8 cellular contexts compared by ENCODE assay signal in genomic region chr5:10761842-10762165, GRCh38. TPM values are rescaled to one million over a fixed set of nuclear protein-coding genes. Genes with fewer than 3 reads are reported as not detected.
DNase-seq lines count a peak whose midpoint lies in the region; ATAC-seq and TF ChIP-seq lines count a peak whose summit lies in the region.

No MANE protein-coding gene starts in this region.

- H3K4me1 Mint-ChIP-seq in activated T-helper 1 cell treated with anti-CD3 and anti-CD28 coated beads, Interleukin-12 subunit alpha, Interleukin-12 subunit beta, Interleukin-2, Interleukin-4 antibody, amounts not matched to agents 30 ng/mL and 10 ng/mL and 1 ng/mL, durations not matched to agents 14 hours and 24 hours and 36 hours (ENCODE audit: low read depth) = peaks cover 45% of the 10 kb centered on the region

- H3K27ac ChIP-seq in subcutaneous abdominal adipose tissue (ENCODE audit: low read depth, low read length) = peak overlapping the region; percentile 74

- peak overlapping the region; percentile 68 for H3K4me3 Mint-ChIP-seq in activated T-helper 1 cell treated with anti-CD3 and anti-CD28 coated beads, Interleukin-12 subunit alpha, Interleukin-12 subunit beta, Interleukin-2, Interleukin-4 antibody, amounts not matched to agents 30 ng/mL and 10 ng/mL and 1 ng/mL, durations not matched to agents 14 hours and 24 hours and 36 hours

- no peaks in the 10 kb centered on the region for H3K9me3 Mint-ChIP-seq in activated T-helper 1 cell treated with anti-CD3 and anti-CD28 coated beads, Interleukin-12 subunit alpha, Interleukin-12 subunit beta, Interleukin-2, Interleukin-4 antibody, amounts not matched to agents 30 ng/mL and 10 ng/mL and 1 ng/mL, durations not matched to agents 14 hours and 24 hours and 36 hours

- DNase-seq in GM06990 (ENCODE audit: extremely low read depth, insufficient read length) (no peak), NCI-H1105 treated with DMSO at 0.1 percent for 48 hours (lab: John Stamatoyannopoulos, UW) (no peak), NCI-H2081 (lab: John Stamatoyannopoulos, UW) (no peak)
- no peak for DNase-seq in activated T-helper 1 cell treated with anti-CD3 and anti-CD28 coated beads, Interleukin-12 subunit alpha, Interleukin-12 subunit beta, Interleukin-2, Interleukin-4 antibody, amounts not matched to agents 30 ng/mL and 10 ng/mL and 1 ng/mL, durations not matched to agents 14 hours and 24 hours and 36 hours (ENCODE audit: low spot score)

- intact Hi-C loops in activated T-helper 1 cell treated with anti-CD3 and anti-CD28 coated beads, Interleukin-12 subunit alpha, Interleukin-12 subunit beta, Interleukin-2, Interleukin-4 antibody, amounts not matched to agents 30 ng/mL and 10 ng/mL and 1 ng/mL, durations not matched to agents 14 hours and 24 hours and 36 hours (cut with micrococcal nuclease) = loop anchor here (1.0 to 5.0 kb wide), 7 partner anchors 65 to 512 kb away; partner anchors contain the start of genes ANKRD33B and CCT5

- peaks cover 9% of the 10 kb centered on the region for H3K27me3 Mint-ChIP-seq in activated T-helper 1 cell treated with anti-CD3 and anti-CD28 coated beads, Interleukin-12 subunit alpha, Interleukin-12 subunit beta, Interleukin-2, Interleukin-4 antibody, amounts not matched to agents 30 ng/mL and 10 ng/mL and 1 ng/mL, durations not matched to agents 14 hours and 24 hours and 36 hours (ENCODE audit: insufficient read depth)

- peak overlapping the region; percentile 2 for H3K27ac Mint-ChIP-seq in activated T-helper 1 cell treated with anti-CD3 and anti-CD28 coated beads, Interleukin-12 subunit alpha, Interleukin-12 subunit beta, Interleukin-2, Interleukin-4 antibody, amounts not matched to agents 30 ng/mL and 10 ng/mL and 1 ng/mL, durations not matched to agents 14 hours and 24 hours and 36 hours

- H3K27me3 ChIP-seq in GM06990 (replicated peaks; ENCODE audit: control insufficient read depth, insufficient read depth, low read length) (no peaks in the 10 kb centered on the region), iPS-15b (ENCODE audit: control insufficient read depth, insufficient read depth, low read length) (peaks cover 16% of the 10 kb centered on the region), subcutaneous abdominal adipose tissue (ENCODE audit: control insufficient read depth in 5 of 5, insufficient read depth in 4 of 5, low read length in 5 of 5) (no peaks in the 10 kb centered on the region)

- H3K36me3 ChIP-seq in GM06990 (ENCODE audit: control insufficient read depth, insufficient read depth, low read length) (peaks cover 3% of the 10 kb centered on the region; the same call in 1 of the 2 replicates), iPS-15b (ENCODE audit: control insufficient read depth, insufficient read depth, low read length) (no peaks in the 10 kb centered on the region), subcutaneous abdominal adipose tissue (ENCODE audit: control insufficient read depth in 5 of 5, insufficient read depth in 5 of 5, low read length in 5 of 5) (no peaks in the 10 kb centered on the region)

- ATAC-seq in HG02973 (IDR thresholded peaks at IDR 0.05; ENCODE audit: unreplicated experiment) = peak; percentile 10
- no peak for ATAC-seq in GM18867 (IDR thresholded peaks at IDR 0.05; ENCODE audit: unreplicated experiment)

- peak overlapping the region; percentile 68 for H3K9ac ChIP-seq in iPS-15b (ENCODE audit: low read depth, low read length)
- H3K9ac ChIP-seq in subcutaneous abdominal adipose tissue (ENCODE audit: low read length in 5 of 5) = peak overlapping the region in 4 of 5 donors; percentile 65 to 88 (median 72)

- TF ChIP-seq CTCF in GM06990 (IDR thresholded peaks at IDR 0.05; ENCODE audit: insufficient read depth, low read length, poor library complexity, severe bottlenecking) = no peak

- peaks cover 6% of the 10 kb centered on the region for H3K36me3 Mint-ChIP-seq in activated T-helper 1 cell treated with anti-CD3 and anti-CD28 coated beads, Interleukin-12 subunit alpha, Interleukin-12 subunit beta, Interleukin-2, Interleukin-4 antibody, amounts not matched to agents 30 ng/mL and 10 ng/mL and 1 ng/mL, durations not matched to agents 14 hours and 24 hours and 36 hours (ENCODE audit: low read depth)

- H3K4me1 ChIP-seq in iPS-15b (ENCODE audit: control insufficient read depth, insufficient read depth, low read length) (peaks cover 9% of the 10 kb centered on the region), subcutaneous abdominal adipose tissue (ENCODE audit: control insufficient read depth in 5 of 5, insufficient read depth in 5 of 5, low read length in 5 of 5) (peaks cover 3 to 24% (median 15%) of the 10 kb centered on the region in 5 donors)

- H3K4me3 ChIP-seq in GM06990 (replicated peaks; ENCODE audit: low read depth, low read length) = peak overlapping the region; percentile 67
- H3K4me3 ChIP-seq in iPS-15b (ENCODE audit: low read depth, low read length) = peak overlapping the region; percentile 75
- peak overlapping the region; percentile 71 to 77 (median 74) for H3K4me3 ChIP-seq in subcutaneous abdominal adipose tissue (ENCODE audit: low read depth in 1 of 5, low read length in 5 of 5)

- H3K9me3 ChIP-seq in iPS-15b (ENCODE audit: control insufficient read depth, insufficient read depth, low read length) (no peaks in the 10 kb centered on the region), subcutaneous abdominal adipose tissue (ENCODE audit: control insufficient read depth in 5 of 5, low read length in 5 of 5) (no peaks in the 10 kb centered on the region)

RNA-seq across cellular contexts. Expression of gene DAP, which starts 0.8 kb away (rescaled TPM):
- 62.6 and 64.7 TPM in 2 replicates for total RNA-seq in activated T-helper 1 cell treated with anti-CD3 and anti-CD28 coated beads, Interleukin-12 subunit alpha, Interleukin-12 subunit beta, Interleukin-2, Interleukin-4 antibody, amounts not matched to agents 30 ng/mL and 10 ng/mL and 1 ng/mL, durations not matched to agents 14 hours and 24 hours and 36 hours
